ENCODE assay signal across 9 cellular contexts in genomic region chr5:16160706-16161105, GRCh38. TPM values are rescaled to one million over a fixed set of nuclear protein-coding genes. Genes with fewer than 3 reads are reported as not detected.
DNase-seq lines count a peak whose midpoint lies in the region; ATAC-seq and TF ChIP-seq lines count a peak whose summit lies in the region.
"Had no signal": no experiment of that assay in that cellular context is flagged by ENCODE, and none has a peak within 500 bp of the region (broad histone marks: within the 10 kb centered on the region; RNA-seq: fewer than 3 reads in every experiment).

No MANE protein-coding gene starts in this region.

- H3K27me3 Mint-ChIP-seq in type B pancreatic cell = peaks cover 30% of the 10 kb centered on the region

- no peaks in the 10 kb centered on the region for H3K79me2 ChIP-seq in DOHH2 (ENCODE audit: control insufficient read depth, low read length)

- no peaks in the 10 kb centered on the region for H3K9me2 ChIP-seq in DOHH2 (replicated peaks; ENCODE audit: control insufficient read depth, low read length)

- no peaks in the 10 kb centered on the region for H4K20me1 ChIP-seq in DOHH2 (ENCODE audit: control insufficient read depth, insufficient read depth, low read depth, low read length)

- H3K4me1 ChIP-seq in DOHH2 (ENCODE audit: control insufficient read depth, low read length) = no peaks in the 10 kb centered on the region

- TF ChIP-seq CTCF in DOHH2 (IDR thresholded peaks at IDR 0.05; ENCODE audit: low read depth, low read length, poor library complexity, severe bottlenecking) = peak; percentile 72
- peak; percentile 87 for TF ChIP-seq CTCF in type B pancreatic cell (conservative IDR thresholded peaks at IDR 0.05)

- no peak overlapping the region for H3K4me3 ChIP-seq in DOHH2 (ENCODE audit: low read length)

- no peak overlapping the region for H3K4me2 ChIP-seq in DOHH2 (ENCODE audit: low read length)

- peak; percentile 84 for ATAC-seq in GM19455 (IDR thresholded peaks at IDR 0.05; ENCODE audit: unreplicated experiment)
- peak; percentile 98 for ATAC-seq in HG03442 (IDR thresholded peaks at IDR 0.05; ENCODE audit: unreplicated experiment)

- no peak overlapping the region for H3K27ac ChIP-seq in DOHH2 (ENCODE audit: low read depth, low read length)

- no peak overlapping the region for H3K4me3 Mint-ChIP-seq in type B pancreatic cell
- H3K4me3 Mint-ChIP-seq: activated naive CD4-positive, alpha-beta T cell treated with anti-CD3 and anti-CD28 coated beads, Interleukin-2, amount 50 U/mL, for 24 hours had no signal

- H3K36me3 ChIP-seq in DOHH2 (ENCODE audit: control insufficient read depth, low read length) = no peaks in the 10 kb centered on the region

- H3K36me3 Mint-ChIP-seq in type B pancreatic cell = no peaks in the 10 kb centered on the region
- H3K36me3 Mint-ChIP-seq: activated naive CD4-positive, alpha-beta T cell treated with anti-CD3 and anti-CD28 coated beads, Interleukin-2, amount 50 U/mL, for 24 hours had no signal

- H3F3A ChIP-seq in DOHH2 (ENCODE audit: control insufficient read depth, insufficient read depth) = no peaks in the 10 kb centered on the region

- no peaks in the 10 kb centered on the region for H3K27me3 ChIP-seq in DOHH2 (ENCODE audit: control insufficient read depth, low read length)

- H3K4me1 Mint-ChIP-seq in type B pancreatic cell (ENCODE audit: unreplicated experiment) = no peaks in the 10 kb centered on the region
- H3K4me1 Mint-ChIP-seq: activated naive CD4-positive, alpha-beta T cell treated with anti-CD3 and anti-CD28 coated beads, Interleukin-2, amount 50 U/mL, for 24 hours had no signal

- H3K9me3 Mint-ChIP-seq in type B pancreatic cell = no peaks in the 10 kb centered on the region
- H3K9me3 Mint-ChIP-seq: activated naive CD4-positive, alpha-beta T cell treated with anti-CD3 and anti-CD28 coated beads, Interleukin-2, amount 50 U/mL, for 24 hours had no signal

- no peaks in the 10 kb centered on the region for H3K9me3 ChIP-seq in DOHH2 (ENCODE audit: control insufficient read depth, insufficient read depth, low read length)

- DNase-seq in NCI-H460 (ENCODE audit: extremely low read depth, low read depth) (peak; percentile 71), amniotic stem cell (lab: John Stamatoyannopoulos, UW) (peak; percentile 30), iPS-NIHi11 (ENCODE audit: low spot score) (peak; percentile 64), type B pancreatic cell (ENCODE audit: extremely low spot score, unreplicated experiment) (no peak), activated gamma-delta T cell treated with Interleukin-2 at 50 U/mL for 16 hours (no peak)

- H3K27ac Mint-ChIP-seq in type B pancreatic cell = no peak overlapping the region
- H3K27ac Mint-ChIP-seq: activated naive CD4-positive, alpha-beta T cell treated with anti-CD3 and anti-CD28 coated beads, Interleukin-2, amount 50 U/mL, for 24 hours had no signal

RNA-seq across cellular contexts. Expression of gene MARCHF11, which starts 18.9 kb away (rescaled TPM):
- total RNA-seq in NCI-H460 (2014; rRNA removed; shearing (Covaris generic)) = not detected in 2 replicates
- not detected in 2 replicates for polyA plus RNA-seq in NCI-H460 (2014; cell fraction: nucleus; rRNA removed)
- total RNA-seq in type B pancreatic cell (ENCODE audit: low replicate concordance) = 1.0 and 1.2 TPM in 2 replicates

Comparison
In these comparisons a context has a peak if more than half of its experiments do, and no peak if none do; other contexts are left out.
1. DNase-seq: peak in NCI-H460 (single experiment), amniotic stem cell (single experiment) and iPS-NIHi11 (single experiment); none in type B pancreatic cell (single experiment) and activated gamma-delta T cell treated with Interleukin-2 at 50 U/mL for 16 hours (single experiment).